In genomic region chr20:62572980-62573379, GRCh38 we compare ENCODE assay signal across 26 cellular contexts.
DNase-seq lines count a peak whose midpoint lies in the region; ATAC-seq, FAIRE-seq and TF ChIP-seq lines count a peak whose summit lies in the region.
"Had no signal": no experiment of that assay in that cellular context is flagged by ENCODE, and none has a peak within 500 bp of the region (broad histone marks: within the 10 kb centered on the region; RNA-seq: fewer than 3 reads in every experiment).

No MANE protein-coding gene starts in this region.

- no peaks in the 10 kb centered on the region for H3K79me1 ChIP-seq in mesendoderm (ENCODE audit: low read length)

- no peak overlapping the region for H3K18ac ChIP-seq in mesendoderm (ENCODE audit: low read length)

- no peak overlapping the region for H3K4me3 ChIP-seq in GM23338
- H3K4me3 ChIP-seq in OCI-LY7 (ENCODE audit: low read depth, low read length, poor library complexity, severe bottlenecking), result no peak overlapping the region
- no peak overlapping the region for H3K4me3 ChIP-seq in mesendoderm (ENCODE audit: low read length)
- no peak overlapping the region for H3K4me3 ChIP-seq in esophagus squamous epithelium
- H3K4me3 ChIP-seq: MG63, PC-9, SJSA1 had no signal

- H2AK5ac ChIP-seq in mesendoderm (ENCODE audit: low read length), result no peak overlapping the region

- H3K9me3 ChIP-seq in OCI-LY7 (ENCODE audit: low read length) (no peaks in the 10 kb centered on the region), esophagus squamous epithelium (no peaks in the 10 kb centered on the region)
- H3K9me3 ChIP-seq: Caco-2, MG63 had no signal

- no peak for TF ChIP-seq POLR2A in esophagus squamous epithelium (IDR thresholded peaks at IDR 0.05)

- intact Hi-C loops in OCI-LY7 (cut with micrococcal nuclease; ENCODE audit: unreplicated experiment) (loop anchor here (5.0 kb wide), 1 partner anchor 44 kb away; no protein-coding TSS in a partner anchor), esophagus squamous epithelium (cut with DNase I) (no loop called here)

- H2AFZ ChIP-seq in GM23338, result no peak overlapping the region
- no peak overlapping the region for H2AFZ ChIP-seq in OCI-LY7 (ENCODE audit: low read length)
- H2AFZ ChIP-seq: PC-9 had no signal

- no peak overlapping the region for H3K23ac ChIP-seq in mesendoderm (ENCODE audit: low read length)

- H3K27ac ChIP-seq in GM23338 (ENCODE audit: low read depth), result no peak overlapping the region
- no peak overlapping the region for H3K27ac ChIP-seq in OCI-LY7 (ENCODE audit: low read depth, low read length, poor library complexity, severe bottlenecking)
- no peak overlapping the region for H3K27ac ChIP-seq in mesendoderm (ENCODE audit: low read depth, low read length)
- H3K27ac ChIP-seq in esophagus squamous epithelium, result no peak overlapping the region
- H3K27ac ChIP-seq: C4-2B, HL-60, PC-9, SJSA1 had no signal

- H3K56ac ChIP-seq in mesendoderm (ENCODE audit: low read length), result no peak overlapping the region

- H3K79me2 ChIP-seq in GM23338 (replicated peaks; ENCODE audit: insufficient read depth), result no peaks in the 10 kb centered on the region
- no peaks in the 10 kb centered on the region for H3K79me2 ChIP-seq in OCI-LY7 (ENCODE audit: insufficient read depth, low read depth, low read length)
- H3K79me2 ChIP-seq in mesendoderm (ENCODE audit: control insufficient read depth, insufficient read depth, low read length), result no peaks in the 10 kb centered on the region

- H3K9me2 ChIP-seq in GM23338 (ENCODE audit: insufficient read depth), result no peaks in the 10 kb centered on the region
- no peaks in the 10 kb centered on the region for H3K9me2 ChIP-seq in OCI-LY7 (ENCODE audit: insufficient read depth, low read length)

- WGBS in mesendoderm (ENCODE audit: extremely low coverage, insufficient coverage, low lambda C conversion rate), result no CpG with 5 or more reads among the region's 15 CpGs
- WGBS in esophagus squamous epithelium, 2 donors, result 40 to 49% methylated on average over 4 to 15 of the region's 15 CpGs

- FAIRE-seq in urothelium cell line (lab: Jason Lieb, UNC) (peak; percentile 73), GM19239 (lab: Jason Lieb, UNC) (no peak)
- FAIRE-seq: GM12891, H54 had no signal

- no peak overlapping the region for H3K4me3 Mint-ChIP-seq in GM23338
- H3K4me3 Mint-ChIP-seq: B cell; CD8-positive, alpha-beta T cell had no signal

- H3K27me3 ChIP-seq in GM23338 (ENCODE audit: insufficient read depth) (no peaks in the 10 kb centered on the region), mesendoderm (ENCODE audit: insufficient read depth, low read length, poor library complexity) (no peaks in the 10 kb centered on the region), esophagus squamous epithelium (peaks cover 0 to 85% (median 5%) of the 10 kb centered on the region in 4 donors)

- H4K5ac ChIP-seq in mesendoderm (ENCODE audit: low read length), result no peak overlapping the region

- POLR2A ChIA-PET in OCI-LY7 (lab: Charles Lee), result no interaction called here

- no peak for ATAC-seq in GM23338
- no peak for ATAC-seq in activated naive CD4-positive, alpha-beta T cell treated with anti-CD3 and anti-CD28 coated beads, Interleukin-2, amount 50 U/mL, for 72 hours
- ATAC-seq: CD8-positive, alpha-beta T cell had no signal

- TF ChIP-seq CTCF in GM23338 (conservative IDR thresholded peaks at IDR 0.05; ENCODE audit: low read depth in 2 of 2) (no peak), OCI-LY7 (conservative IDR thresholded peaks at IDR 0.05; ENCODE audit: low read length) (no peak), esophagus squamous epithelium (IDR thresholded peaks at IDR 0.05) (no peak)

- no peak overlapping the region for H3K4ac ChIP-seq in mesendoderm (ENCODE audit: low read depth, low read length)

- no peak overlapping the region for H3K9ac ChIP-seq in mesendoderm (ENCODE audit: low read length)

- peaks cover 18% of the 10 kb centered on the region for H3K4me1 Mint-ChIP-seq in GM23338

- CTCF ChIA-PET in OCI-LY7 (lab: Charles Lee; ENCODE audit: unreplicated experiment), result no interaction called here

- no peaks in the 10 kb centered on the region; the same call in 2 of the 3 replicates for H3K36me3 Mint-ChIP-seq in GM23338 (ENCODE audit: low read depth)
- peaks cover 4 to 5% of the 10 kb centered on the region in 2 donors for H3K36me3 Mint-ChIP-seq in activated naive CD4-positive, alpha-beta T cell treated with anti-CD3 and anti-CD28 coated beads, Interleukin-2, amount 50 U/mL, for 72 hours
- H3K36me3 Mint-ChIP-seq: CD8-positive, alpha-beta T cell had no signal

- H4K8ac ChIP-seq in mesendoderm (ENCODE audit: low read depth, low read length), result no peak overlapping the region

- H3K4me2 ChIP-seq in GM23338 (no peak overlapping the region), OCI-LY7 (ENCODE audit: low read length) (0 out of 2 replicates have a peak overlapping the region, but pooled peaks have one; percentile 47), mesendoderm (ENCODE audit: low read length) (no peak overlapping the region)
- H3K4me2 ChIP-seq: PC-9 had no signal

- H4K20me1 ChIP-seq in GM23338 (replicated peaks; ENCODE audit: insufficient read depth) (no peaks in the 10 kb centered on the region), OCI-LY7 (ENCODE audit: insufficient read depth, low read length) (no peaks in the 10 kb centered on the region)

- BruUV-seq in OCI-LY7 (replicated peaks; lab: Mats Ljungman, UMichigan), result no TSS peak

- H3F3A ChIP-seq in GM23338 (replicated peaks; ENCODE audit: low read depth), result no peaks in the 10 kb centered on the region

- no peak overlapping the region for H3K27ac Mint-ChIP-seq in GM23338
- no peak overlapping the region for H3K27ac Mint-ChIP-seq in activated naive CD4-positive, alpha-beta T cell treated with anti-CD3 and anti-CD28 coated beads, Interleukin-2, amount 50 U/mL, for 72 hours
- H3K27ac Mint-ChIP-seq: B cell; CD8-positive, alpha-beta T cell had no signal

- DNase-seq in GM23338 (ENCODE audit: low spot score) (no peak), OCI-LY7 (ENCODE audit: low spot score) (no peak), mesendoderm (peak; percentile 19), urothelium cell line (ENCODE audit: low spot score) (peak; percentile 54), GM19239 (ENCODE audit: insufficient read length, low spot score) (no peak), esophagus squamous epithelium (lab: John Stamatoyannopoulos, UW) (no peak)
- DNase-seq in activated naive CD4-positive, alpha-beta T cell treated with anti-CD3 and anti-CD28 coated beads, Interleukin-2, amount 50 U/mL, for 72 hours (ENCODE audit: low spot score in 2 of 2), result no peak
- DNase-seq: Caco-2; CD8-positive, alpha-beta T cell; GDM1; KG1; MG63; NCI-H2029; NCI-H446 treated with DMSO at 0.1 percent for 48 hours; NCI-H526; NCI-H82; NK-92 treated with Interleukin-12 subunit alpha and Interleukin-12 subunit beta, amount 100 ng/mL, for 24 hours; PC-9; Right ventricle myocardium superior; RPMI8226 had no signal

- H3K4me1 ChIP-seq in GM23338 (ENCODE audit: insufficient read depth) (peaks cover 5% of the 10 kb centered on the region; the same call in 1 of the 2 replicates), OCI-LY7 (ENCODE audit: insufficient read depth, low read length, poor library complexity, severe bottlenecking) (peaks cover 18% of the 10 kb centered on the region), mesendoderm (ENCODE audit: control insufficient read depth, low read depth, low read length) (no peaks in the 10 kb centered on the region), esophagus squamous epithelium (no peaks in the 10 kb centered on the region)
- H3K4me1 ChIP-seq: Caco-2, SJSA1 had no signal

- no peak overlapping the region for H2BK15ac ChIP-seq in mesendoderm (replicated peaks; ENCODE audit: low read depth)

- H3K36me3 ChIP-seq in GM23338 (ENCODE audit: insufficient read depth), result no peaks in the 10 kb centered on the region
- no peaks in the 10 kb centered on the region for H3K36me3 ChIP-seq in OCI-LY7 (ENCODE audit: insufficient read depth, low read length)
- no peaks in the 10 kb centered on the region for H3K36me3 ChIP-seq in mesendoderm (ENCODE audit: control insufficient read depth, insufficient read depth, low read length)
- H3K36me3 ChIP-seq in esophagus squamous epithelium, result no peaks in the 10 kb centered on the region
- H3K36me3 ChIP-seq: MG63, SJSA1 had no signal

- peaks cover 9% of the 10 kb centered on the region for H3K9me3 Mint-ChIP-seq in GM23338
- no peaks in the 10 kb centered on the region for H3K9me3 Mint-ChIP-seq in activated naive CD4-positive, alpha-beta T cell treated with anti-CD3 and anti-CD28 coated beads, Interleukin-2, amount 50 U/mL, for 72 hours
- H3K9me3 Mint-ChIP-seq: CD8-positive, alpha-beta T cell had no signal

- H3K27me3 Mint-ChIP-seq in GM23338 (ENCODE audit: insufficient read depth, low read depth, poor library complexity), result peaks cover 28% of the 10 kb centered on the region

- no peak overlapping the region for H2BK5ac ChIP-seq in mesendoderm (ENCODE audit: low read length)

- H2BK120ac ChIP-seq in mesendoderm (ENCODE audit: low read depth, low read length), result no peak overlapping the region

TF ChIP-seq in GM23338, 12 proteins besides CTCF, POLR2A, EP300 and RAD21:
- TF ChIP-seq POLR2AphosphoS5 (IDR thresholded peaks at IDR 0.05; ENCODE audit: low read depth), result no peak
- TF ChIP-seq EZH2phosphoT487 (IDR thresholded peaks at IDR 0.05; ENCODE audit: unreplicated experiment), result no peak
- TF ChIP-seq REST (IDR thresholded peaks at IDR 0.05; ENCODE audit: unreplicated experiment), result peak; percentile 71
- no peak for TF ChIP-seq JUNB (IDR thresholded peaks at IDR 0.05; ENCODE audit: unreplicated experiment)

Comparison
In these comparisons a context has a peak if more than half of its experiments do, and no peak if none do; other contexts are left out.
1. DNase-seq: peak in mesendoderm (single experiment) and urothelium cell line (single experiment); none in GM23338 (single experiment), OCI-LY7 (single experiment), activated naive CD4-positive, alpha-beta T cell treated with anti-CD3 and anti-CD28 coated beads, Interleukin-2, amount 50 U/mL, for 72 hours (0 of 2), GM19239 (single experiment) and esophagus squamous epithelium (single experiment).